Comparison of ENCODE assay signal across 11 cellular contexts in the genomic region with DNA sequence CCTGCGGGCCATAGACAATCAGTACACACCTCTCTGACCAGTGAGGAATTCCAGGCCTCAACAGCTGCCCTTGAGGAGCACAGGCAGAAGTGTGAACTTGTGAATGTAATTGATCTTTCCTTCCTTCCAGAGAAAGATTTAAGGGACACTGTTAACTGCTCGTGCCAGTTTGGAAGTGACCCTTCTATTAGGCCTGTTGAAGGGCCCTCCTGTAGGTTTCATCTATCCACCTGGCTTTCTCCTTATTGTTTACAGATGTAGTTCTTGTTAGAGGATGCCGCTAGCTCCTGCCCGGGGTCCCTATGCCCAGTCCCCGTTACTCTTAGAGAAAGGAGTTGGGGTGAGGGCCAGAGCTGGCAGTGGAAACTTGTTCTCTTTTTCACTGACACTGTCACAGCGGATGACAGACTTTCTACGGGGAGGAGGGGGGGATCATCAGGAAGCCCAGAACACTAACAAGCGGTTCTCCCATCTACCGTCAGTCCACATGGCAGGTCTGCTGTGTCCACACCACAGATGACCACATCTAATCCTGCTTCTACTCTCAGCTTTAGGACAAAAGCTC. TPM values are rescaled to one million over a fixed set of nuclear protein-coding genes. Genes with fewer than 3 reads are reported as not detected.
A peak's percentile ranks its signal among the peaks of the same experiment; 100 is the strongest.
DNase-seq lines count a peak whose midpoint lies in the region; ATAC-seq and TF ChIP-seq lines count a peak whose summit lies in the region.
"Had no signal": no experiment of that assay in that cellular context is flagged by ENCODE, and none has a peak within 500 bp of the region (broad histone marks: within the 10 kb centered on the region; RNA-seq: fewer than 3 reads in every experiment).

No MANE protein-coding gene starts in this region.

- TF ChIP-seq POLR2A in gastrocnemius medialis (IDR thresholded peaks at IDR 0.05) = no peak

- H3K27me3 Mint-ChIP-seq in activated CD4-positive, alpha-beta T cell treated with anti-CD3 and anti-CD28 coated beads, Interleukin-2, amount 10 ng/mL, durations not matched to agents 7 days and 5 days = no peaks in the 10 kb centered on the region
- H3K27me3 Mint-ChIP-seq in endodermal cell (ENCODE audit: insufficient read depth) = no peaks in the 10 kb centered on the region

- TF ChIP-seq CTCF in RWPE1 (conservative IDR thresholded peaks at IDR 0.05; ENCODE audit: low read depth) (no peak), endodermal cell (conservative IDR thresholded peaks at IDR 0.05) (no peak), gastrocnemius medialis (IDR thresholded peaks at IDR 0.05 in 4 of 5, conservative IDR thresholded peaks at IDR 0.05 in 1 of 5) (no peak), PC-3 (conservative IDR thresholded peaks at IDR 0.05; ENCODE audit: low read depth, low read length) (no peak)

- CTCF ChIA-PET in activated CD4-positive, alpha-beta T cell treated with anti-CD3 and anti-CD28 coated beads, Interleukin-2, amount 10 ng/mL, durations not matched to agents 7 days and 5 days (lab: Charles Lee) = interaction anchor here (0.6 to 8.1 kb wide), 6 partner anchors 8 to 134 kb away, joined by 3 to 73 read pairs (median 25); a partner anchor contains a TSS
- CTCF ChIA-PET in RWPE1 (lab: Yijun Ruan, JAX) (interaction anchor here (0.6 to 3.2 kb wide), 3 partner anchors 41 to 113 kb away, joined by 4 to 16 read pairs (median 4); no protein-coding TSS in a partner anchor), PC-3 (lab: Charles Lee) (no interaction called here)

- H3K4me3 Mint-ChIP-seq in activated CD4-positive, alpha-beta T cell treated with anti-CD3 and anti-CD28 coated beads, Interleukin-2, amount 10 ng/mL, durations not matched to agents 7 days and 5 days = no peak overlapping the region
- H3K4me3 Mint-ChIP-seq in endodermal cell = no peak overlapping the region

- H3K79me2 ChIP-seq in PC-3 (ENCODE audit: low read length) = no peaks in the 10 kb centered on the region

- BruUV-seq in PC-3 (replicated peaks; lab: Mats Ljungman, UMichigan) = no TSS peak

- H3K27ac ChIP-seq in RWPE1 (peak overlapping the region; percentile 75; the same call in 1 of the 2 replicates), endodermal cell (ENCODE audit: low read depth, low read length) (no peak overlapping the region), gastrocnemius medialis (peak overlapping the region; percentile 73 to 87 (median 82)), PC-3 (ENCODE audit: low read length) (no peak overlapping the region)
- H3K27ac ChIP-seq: A549, SJSA1 had no signal

- no peaks in the 10 kb centered on the region for H4K20me1 ChIP-seq in PC-3 (ENCODE audit: low read length)

- H3K36me3 Mint-ChIP-seq in activated CD4-positive, alpha-beta T cell treated with anti-CD3 and anti-CD28 coated beads, Interleukin-2, amount 10 ng/mL, durations not matched to agents 7 days and 5 days (ENCODE audit: low read depth) = peaks cover 52% of the 10 kb centered on the region
- peaks cover 68% of the 10 kb centered on the region for H3K36me3 Mint-ChIP-seq in endodermal cell (ENCODE audit: low read depth)

- peaks cover 66% of the 10 kb centered on the region for H3K36me3 ChIP-seq in endodermal cell (ENCODE audit: control insufficient read depth, insufficient read depth, low read length)
- peaks cover 0 to 22% of the 10 kb centered on the region in 2 donors for H3K36me3 ChIP-seq in gastrocnemius medialis
- H3K36me3 ChIP-seq in PC-3 (ENCODE audit: low read depth, low read length) = peaks cover 34% of the 10 kb centered on the region

- in situ Hi-C loops in gastrocnemius medialis (cut with MboI; ENCODE audit: low sequenced_read_pairs in 4 of 4) = loop anchor here in 1 of 4 donors (5.0 kb wide), 1 partner anchor 51 kb away; no protein-coding TSS in a partner anchor

- no peaks in the 10 kb centered on the region for H3K9me3 ChIP-seq in endodermal cell (ENCODE audit: control insufficient read depth, low read length)
- H3K9me3 ChIP-seq in gastrocnemius medialis = no peaks in the 10 kb centered on the region
- H3K9me3 ChIP-seq in PC-3 (ENCODE audit: low read length) = no peaks in the 10 kb centered on the region
- H3K9me3 ChIP-seq: A549, SJSA1 had no signal

- POLR2A ChIA-PET in activated CD4-positive, alpha-beta T cell treated with anti-CD3 and anti-CD28 coated beads, Interleukin-2, amount 10 ng/mL, durations not matched to agents 7 days and 5 days (lab: Charles Lee) = interaction anchor here (0.6 kb wide), 1 partner anchor 9 kb away, joined by 3 read pairs; no protein-coding TSS in a partner anchor
- POLR2A ChIA-PET in RWPE1 (lab: Yijun Ruan, JAX; ENCODE audit: low non-redundant PET) (no interaction called here), PC-3 (lab: Charles Lee; ENCODE audit: unreplicated experiment) (no interaction called here)

- H3K9ac ChIP-seq in endodermal cell (ENCODE audit: extremely low read depth, low read length, poor library complexity, severe bottlenecking) = no peak overlapping the region
- no peak overlapping the region for H3K9ac ChIP-seq in PC-3 (ENCODE audit: low read length)

- H3K4me1 Mint-ChIP-seq in activated CD4-positive, alpha-beta T cell treated with anti-CD3 and anti-CD28 coated beads, Interleukin-2, amount 10 ng/mL, durations not matched to agents 7 days and 5 days = peaks cover 61% of the 10 kb centered on the region
- H3K4me1 Mint-ChIP-seq in endodermal cell = peaks cover 16% of the 10 kb centered on the region

- H3K4me3 ChIP-seq in endodermal cell (ENCODE audit: low read length) (no peak overlapping the region), gastrocnemius medialis (no peak overlapping the region), PC-3 (ENCODE audit: low read length) (no peak overlapping the region)
- H3K4me3 ChIP-seq: A549, SJSA1 had no signal

- no peaks in the 10 kb centered on the region for H3K9me2 ChIP-seq in PC-3 (replicated peaks; ENCODE audit: low read length)

- H3K4me1 ChIP-seq in endodermal cell (ENCODE audit: control insufficient read depth, insufficient read depth, low read length) (peaks cover 4% of the 10 kb centered on the region), gastrocnemius medialis (peaks cover 65 to 71% of the 10 kb centered on the region in 2 donors), PC-3 (ENCODE audit: insufficient read depth, low read length) (0 out of 2 replicates have a peak, but pooled peaks cover 1% of the 10 kb centered on the region)
- H3K4me1 ChIP-seq: A549, SJSA1 had no signal

- intact Hi-C loops in gastrocnemius medialis (cut with DNase I; ENCODE audit: low total_unique reads) (no loop called here), PC-3 (cut with micrococcal nuclease) (no loop called here)

- WGBS in endodermal cell (ENCODE audit: insufficient coverage in 1 of 2, insufficient read length in 1 of 2), 2 experiments = 94 to 95% methylated on average over 8 to 9 of the region's 9 CpGs

- no peak overlapping the region for H3K4me2 ChIP-seq in PC-3 (ENCODE audit: low read length)
- H3K4me2 ChIP-seq: A549 had no signal

- H2AFZ ChIP-seq in PC-3 (ENCODE audit: low read length) = no peak overlapping the region

- no peaks in the 10 kb centered on the region for H3K9me3 Mint-ChIP-seq in activated CD4-positive, alpha-beta T cell treated with anti-CD3 and anti-CD28 coated beads, Interleukin-2, amount 10 ng/mL, durations not matched to agents 7 days and 5 days
- H3K9me3 Mint-ChIP-seq in endodermal cell = no peaks in the 10 kb centered on the region

- peak overlapping the region; percentile 75 for H3K27ac Mint-ChIP-seq in activated CD4-positive, alpha-beta T cell treated with anti-CD3 and anti-CD28 coated beads, Interleukin-2, amount 10 ng/mL, durations not matched to agents 7 days and 5 days
- peak overlapping the region; percentile 84 for H3K27ac Mint-ChIP-seq in endodermal cell

- H3F3A ChIP-seq in PC-3 (ENCODE audit: low read length, unreplicated experiment) = no peaks in the 10 kb centered on the region

- DNase-seq in activated CD4-positive, alpha-beta T cell treated with anti-CD3 and anti-CD28 coated beads, Interleukin-2, amount 10 ng/mL, durations not matched to agents 7 days and 5 days = no peak
- DNase-seq in activated CD4-positive, alpha-beta T cell treated with anti-CD3 and anti-CD28 coated beads, Interleukin-2, amount 50 U/mL, for 48 hours = no peak
- no peak for DNase-seq in RWPE1 (ENCODE audit: low spot score)
- peak; percentile 39 for DNase-seq in endodermal cell
- DNase-seq in gastrocnemius medialis = peak in 1 of 2 donors; percentile 18
- DNase-seq in PC-3 = no peak
- no peak for DNase-seq in dermis blood vessel endothelial cell
- no peak for DNase-seq in NK-92 (lab: John Stamatoyannopoulos, UW; ENCODE audit: unreplicated experiment)
- DNase-seq: Kasumi-1 had no signal

- H3K27me3 ChIP-seq in endodermal cell (ENCODE audit: control insufficient read depth, insufficient read depth, low read length, poor library complexity, severe bottlenecking) (no peaks in the 10 kb centered on the region), gastrocnemius medialis (no peaks in the 10 kb centered on the region), PC-3 (ENCODE audit: low read length) (no peaks in the 10 kb centered on the region)
- H3K27me3 ChIP-seq: SJSA1 had no signal

- ATAC-seq in gastrocnemius medialis (peak; percentile 9 to 15), PC-3 (no peak)
- ATAC-seq: A549 had no signal

RNA-seq across cellular contexts. Expression of a gene that starts 42.6 kb away (rescaled TPM):
- total RNA-seq in activated CD4-positive, alpha-beta T cell treated with anti-CD3 and anti-CD28 coated beads, Interleukin-2, amount 10 ng/mL, durations not matched to agents 7 days and 5 days = 10 to 100 TPM; 29.7 to 29.8 TPM
- total RNA-seq in endodermal cell (1 to 10 TPM; 6.8 to 6.9 TPM), gastrocnemius medialis (10 to 100 TPM; 10.4 to 20.0 (median 15.5) TPM), PC-3 (2014; rRNA removed) (12.9 and 34.6 TPM in 2 replicates), dermis blood vessel endothelial cell (93.6 and 111 TPM in 2 replicates)
- 6.2 TPM for polyA plus RNA-seq in endodermal cell (2013, experiment 1 of 2)
- polyA plus RNA-seq in endodermal cell (2013, experiment 2 of 2) = 5.0 TPM

Comparison
In these comparisons a context has a peak if more than half of its experiments do, and no peak if none do; other contexts are left out.
1. H3K27ac ChIP-seq: peak in RWPE1 (single experiment) and gastrocnemius medialis (4 of 4); none in endodermal cell (single experiment) and PC-3 (single experiment).